8 cellular contexts compared by ENCODE assay signal in the genomic region with DNA sequence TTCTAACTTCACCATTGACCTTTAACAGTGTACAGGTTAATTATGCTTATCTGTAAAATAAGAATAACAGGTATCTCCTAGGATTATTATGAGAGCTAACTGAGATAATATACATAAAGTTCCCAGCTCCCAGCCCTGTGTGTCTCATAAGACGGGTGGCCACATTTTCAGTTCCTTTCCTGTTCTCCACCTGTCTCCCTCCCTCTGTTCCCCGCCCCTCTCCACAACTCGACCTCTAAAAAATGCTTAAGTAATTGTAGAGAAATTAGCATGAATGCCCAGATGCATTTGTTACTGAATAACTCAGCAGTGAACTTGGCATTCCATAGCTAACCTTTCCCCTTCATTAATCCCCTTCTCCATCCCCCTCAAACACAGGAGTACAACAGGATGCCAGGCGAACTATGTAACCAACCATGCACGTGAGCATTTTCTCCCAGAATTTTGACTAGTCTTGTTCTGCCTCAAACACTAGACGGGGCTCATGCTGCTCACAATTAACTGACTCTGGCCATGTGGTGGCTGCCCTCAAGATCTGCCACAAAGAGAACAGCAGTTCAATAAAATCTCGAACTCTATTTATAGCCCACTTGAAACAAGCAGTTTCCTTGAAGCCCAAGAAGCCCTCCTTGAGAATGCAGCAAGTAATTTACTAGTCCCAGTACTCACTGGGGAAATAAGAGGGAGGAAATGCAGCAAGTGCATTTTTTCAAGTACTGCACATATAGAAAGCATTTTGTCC.
DNase-seq lines count a peak whose midpoint lies in the region; ATAC-seq, FAIRE-seq and TF ChIP-seq lines count a peak whose summit lies in the region.

No MANE protein-coding gene starts in this region.

- H3K4me3 ChIP-seq in SK-N-MC (peak overlapping the region; percentile 32), iPS DF 6.9 (ENCODE audit: low read length) (no peak overlapping the region), thoracic aorta (no peak overlapping the region), tibial nerve (no peak overlapping the region)

- WGBS in iPS DF 6.9 (ENCODE audit: insufficient coverage, insufficient read length): no CpG with 5 or more reads among the region's 7 CpGs
- 34 to 38% methylated on average over 7 of the region's 7 CpGs for WGBS in tibial nerve, 2 donors

- H3K4me1 ChIP-seq in iPS DF 6.9 (ENCODE audit: control insufficient read depth, insufficient read depth, low read length): peaks cover 4% of the 10 kb centered on the region; the same call in 1 of the 2 replicates
- peaks cover 39 to 74% of the 10 kb centered on the region in 2 donors for H3K4me1 ChIP-seq in thoracic aorta (ENCODE audit: control insufficient read depth in 1 of 2, low read depth in 2 of 2)
- H3K4me1 ChIP-seq in tibial nerve: peaks cover 0 to 63% (median 13%) of the 10 kb centered on the region in 4 donors

- TF ChIP-seq CTCF in GM12872 (IDR thresholded peaks at IDR 0.05; ENCODE audit: insufficient read depth, low read depth, low read length) (peak; percentile 49), thoracic aorta (IDR thresholded peaks at IDR 0.05) (peak; percentile 40), tibial nerve (IDR thresholded peaks at IDR 0.05) (peak in 1 of 5 experiments; percentile 12)

- no peak for FAIRE-seq in H54 (lab: Jason Lieb, UNC)

- DNase-seq in SK-N-MC (ENCODE audit: low read depth, low spot score) (no peak), iPS DF 6.9 (ENCODE audit: low read depth, low spot score) (peak; percentile 63), thoracic aorta (ENCODE audit: low spot score) (no peak), H54 (ENCODE audit: insufficient read length, low spot score) (no peak), tibial nerve (ENCODE audit: low spot score in 2 of 2) (no peak)
- no peak for DNase-seq in activated naive CD4-positive, alpha-beta T cell treated with Interleukin-2 at 50 U/mL for 16 hours

- H3K27ac ChIP-seq in SK-N-MC (0 out of 2 replicates have a peak overlapping the region, but pooled peaks have one; percentile 8), iPS DF 6.9 (ENCODE audit: low read length) (no peak overlapping the region), thoracic aorta (peak overlapping the region in 1 of 2 donors; percentile 61), tibial nerve (peak overlapping the region in 1 of 4 donors; percentile 12)

- no peak for TF ChIP-seq EP300 in tibial nerve (IDR thresholded peaks at IDR 0.05)

- no peaks in the 10 kb centered on the region for H3K27me3 ChIP-seq in iPS DF 6.9 (ENCODE audit: control insufficient read depth, insufficient read depth, low read length)
- no peaks in the 10 kb centered on the region for H3K27me3 ChIP-seq in thoracic aorta (replicated peaks; ENCODE audit: insufficient read depth)
- H3K27me3 ChIP-seq in tibial nerve: no peaks in the 10 kb centered on the region

- ATAC-seq in HG03354 (IDR thresholded peaks at IDR 0.05; ENCODE audit: poor library complexity, severe bottlenecking, unreplicated experiment) (peak; percentile 77), thoracic aorta (ENCODE audit: insufficient number of reproducible peaks, low FRiP score, low read depth) (no peak)

- H3K9me3 ChIP-seq in SK-N-MC (ENCODE audit: low read depth, low read length): no peaks in the 10 kb centered on the region
- no peaks in the 10 kb centered on the region for H3K9me3 ChIP-seq in iPS DF 6.9 (ENCODE audit: control insufficient read depth, insufficient read depth, low read length)
- no peaks in the 10 kb centered on the region for H3K9me3 ChIP-seq in thoracic aorta
- no peaks in the 10 kb centered on the region for H3K9me3 ChIP-seq in tibial nerve

- H3K36me3 ChIP-seq in SK-N-MC (ENCODE audit: insufficient read depth, low read length) (no peaks in the 10 kb centered on the region), iPS DF 6.9 (ENCODE audit: control insufficient read depth, insufficient read depth, low read length) (no peaks in the 10 kb centered on the region), thoracic aorta (no peaks in the 10 kb centered on the region), tibial nerve (no peaks in the 10 kb centered on the region)

- H3K9ac ChIP-seq in SK-N-MC (ENCODE audit: insufficient read length): no peak overlapping the region

- no peak for TF ChIP-seq POLR2A in H54 (IDR thresholded peaks at IDR 0.05; ENCODE audit: low read depth, low read length)
- TF ChIP-seq POLR2A in tibial nerve (IDR thresholded peaks at IDR 0.05): no peak
